1 cellular context compared by ENCODE assay signal in the genomic region with DNA sequence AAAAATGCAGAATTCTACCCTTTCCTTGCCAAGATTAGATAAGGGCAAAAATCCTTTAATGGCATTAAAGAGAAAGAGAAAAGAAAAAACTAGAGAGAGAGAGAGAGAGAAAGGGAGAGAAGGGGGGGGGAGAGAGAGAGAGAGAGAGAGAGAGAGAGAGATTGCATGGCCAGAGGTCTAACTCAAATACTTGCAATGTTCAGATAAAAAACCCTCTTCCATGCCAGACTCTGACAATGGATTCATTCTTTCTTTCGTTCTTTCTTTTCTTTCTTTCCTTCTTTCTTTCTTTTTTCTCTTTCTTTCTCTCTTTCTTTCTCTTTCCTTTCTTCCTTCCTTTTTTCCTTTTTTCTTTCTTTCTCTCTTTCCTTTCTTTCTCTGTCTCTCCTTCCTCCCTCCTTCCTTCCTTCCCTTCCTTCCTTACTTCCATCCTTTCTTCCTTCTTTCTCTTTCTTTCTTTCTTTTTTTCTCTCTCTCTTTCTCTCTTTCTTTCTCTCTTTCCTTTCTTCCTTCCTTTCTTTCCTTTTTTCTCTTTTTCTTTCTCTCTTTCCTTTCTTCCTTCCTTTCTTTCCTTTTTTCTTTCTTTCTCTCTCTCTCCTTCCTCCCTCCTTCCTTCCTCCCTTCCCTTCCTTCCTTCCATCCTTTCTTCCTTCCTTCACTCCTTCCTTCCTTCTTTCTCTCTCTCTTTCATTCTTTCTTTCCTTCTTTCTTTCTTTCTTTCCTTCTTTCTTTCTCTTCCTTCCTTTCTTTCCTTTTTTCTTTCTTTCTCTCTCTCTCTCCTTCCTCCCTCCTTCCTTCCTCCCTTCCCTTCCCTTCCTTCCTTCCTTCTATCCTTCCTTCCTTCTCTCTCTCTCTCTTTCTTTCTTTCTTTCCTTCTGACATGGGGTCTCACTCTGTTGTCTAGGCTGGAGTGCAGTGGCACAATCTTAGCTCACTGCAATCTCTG.
TF ChIP-seq lines count a peak whose summit lies in the region.

No MANE protein-coding gene starts in this region.

TF ChIP-seq in HepG2, 621 proteins besides CTCF, POLR2A, EP300 and RAD21:
- TF ChIP-seq AKAP8 (CRISPR knock-in tag; IDR thresholded peaks at IDR 0.05) (no peak), ZC3H13 (CRISPR knock-in tag; IDR thresholded peaks at IDR 0.05) (no peak), ZNF446 (CRISPR knock-in tag; IDR thresholded peaks at IDR 0.05) (no peak), EEA1 (CRISPR knock-in tag; IDR thresholded peaks at IDR 0.05; ENCODE audit: borderline replicate concordance) (no peak), ATM (IDR thresholded peaks at IDR 0.05; ENCODE audit: borderline replicate concordance) (peak; percentile 25; the same call in 1 of the 2 replicates)
- TF ChIP-seq, protein P1, sequence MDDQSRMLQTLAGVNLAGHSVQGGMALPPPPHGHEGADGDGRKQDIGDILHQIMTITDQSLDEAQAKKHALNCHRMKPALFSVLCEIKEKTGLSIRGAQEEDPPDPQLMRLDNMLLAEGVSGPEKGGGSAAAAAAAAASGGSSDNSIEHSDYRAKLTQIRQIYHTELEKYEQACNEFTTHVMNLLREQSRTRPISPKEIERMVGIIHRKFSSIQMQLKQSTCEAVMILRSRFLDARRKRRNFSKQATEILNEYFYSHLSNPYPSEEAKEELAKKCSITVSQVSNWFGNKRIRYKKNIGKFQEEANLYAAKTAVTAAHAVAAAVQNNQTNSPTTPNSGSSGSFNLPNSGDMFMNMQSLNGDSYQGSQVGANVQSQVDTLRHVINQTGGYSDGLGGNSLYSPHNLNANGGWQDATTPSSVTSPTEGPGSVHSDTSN (CRISPR knock-in tag; IDR thresholded peaks at IDR 0.05; ENCODE audit: borderline replicate concordance) = no peak
- TF ChIP-seq, protein P2, sequence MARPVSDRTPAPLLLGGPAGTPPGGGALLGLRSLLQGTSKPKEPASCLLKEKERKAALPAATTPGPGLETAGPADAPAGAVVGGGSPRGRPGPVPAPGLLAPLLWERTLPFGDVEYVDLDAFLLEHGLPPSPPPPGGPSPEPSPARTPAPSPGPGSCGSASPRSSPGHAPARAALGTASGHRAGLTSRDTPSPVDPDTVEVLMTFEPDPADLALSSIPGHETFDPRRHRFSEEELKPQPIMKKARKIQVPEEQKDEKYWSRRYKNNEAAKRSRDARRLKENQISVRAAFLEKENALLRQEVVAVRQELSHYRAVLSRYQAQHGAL (CRISPR knock-in tag; IDR thresholded peaks at IDR 0.05; ENCODE audit: not compliant biosample characterization) = no peak
- TF ChIP-seq, protein P3, sequence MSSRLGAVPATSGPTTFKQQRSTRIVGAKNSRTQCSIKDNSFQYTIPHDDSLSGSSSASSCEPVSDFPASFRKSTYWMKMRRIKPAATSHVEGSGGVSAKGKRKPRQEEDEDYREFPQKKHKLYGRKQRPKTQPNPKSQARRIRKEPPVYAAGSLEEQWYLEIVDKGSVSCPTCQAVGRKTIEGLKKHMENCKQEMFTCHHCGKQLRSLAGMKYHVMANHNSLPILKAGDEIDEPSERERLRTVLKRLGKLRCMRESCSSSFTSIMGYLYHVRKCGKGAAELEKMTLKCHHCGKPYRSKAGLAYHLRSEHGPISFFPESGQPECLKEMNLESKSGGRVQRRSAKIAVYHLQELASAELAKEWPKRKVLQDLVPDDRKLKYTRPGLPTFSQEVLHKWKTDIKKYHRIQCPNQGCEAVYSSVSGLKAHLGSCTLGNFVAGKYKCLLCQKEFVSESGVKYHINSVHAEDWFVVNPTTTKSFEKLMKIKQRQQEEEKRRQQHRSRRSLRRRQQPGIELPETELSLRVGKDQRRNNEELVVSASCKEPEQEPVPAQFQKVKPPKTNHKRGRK (CRISPR knock-in tag; IDR thresholded peaks at IDR 0.05) = peak; percentile 86; the same call in 1 of the 2 replicates
- TF ChIP-seq, protein P4, sequence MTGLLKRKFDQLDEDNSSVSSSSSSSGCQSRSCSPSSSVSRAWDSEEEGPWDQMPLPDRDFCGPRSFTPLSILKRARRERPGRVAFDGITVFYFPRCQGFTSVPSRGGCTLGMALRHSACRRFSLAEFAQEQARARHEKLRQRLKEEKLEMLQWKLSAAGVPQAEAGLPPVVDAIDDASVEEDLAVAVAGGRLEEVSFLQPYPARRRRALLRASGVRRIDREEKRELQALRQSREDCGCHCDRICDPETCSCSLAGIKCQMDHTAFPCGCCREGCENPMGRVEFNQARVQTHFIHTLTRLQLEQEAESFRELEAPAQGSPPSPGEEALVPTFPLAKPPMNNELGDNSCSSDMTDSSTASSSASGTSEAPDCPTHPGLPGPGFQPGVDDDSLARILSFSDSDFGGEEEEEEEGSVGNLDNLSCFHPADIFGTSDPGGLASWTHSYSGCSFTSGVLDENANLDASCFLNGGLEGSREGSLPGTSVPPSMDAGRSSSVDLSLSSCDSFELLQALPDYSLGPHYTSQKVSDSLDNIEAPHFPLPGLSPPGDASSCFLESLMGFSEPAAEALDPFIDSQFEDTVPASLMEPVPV (CRISPR knock-in tag; IDR thresholded peaks at IDR 0.05) = no peak
